In the genomic region with DNA sequence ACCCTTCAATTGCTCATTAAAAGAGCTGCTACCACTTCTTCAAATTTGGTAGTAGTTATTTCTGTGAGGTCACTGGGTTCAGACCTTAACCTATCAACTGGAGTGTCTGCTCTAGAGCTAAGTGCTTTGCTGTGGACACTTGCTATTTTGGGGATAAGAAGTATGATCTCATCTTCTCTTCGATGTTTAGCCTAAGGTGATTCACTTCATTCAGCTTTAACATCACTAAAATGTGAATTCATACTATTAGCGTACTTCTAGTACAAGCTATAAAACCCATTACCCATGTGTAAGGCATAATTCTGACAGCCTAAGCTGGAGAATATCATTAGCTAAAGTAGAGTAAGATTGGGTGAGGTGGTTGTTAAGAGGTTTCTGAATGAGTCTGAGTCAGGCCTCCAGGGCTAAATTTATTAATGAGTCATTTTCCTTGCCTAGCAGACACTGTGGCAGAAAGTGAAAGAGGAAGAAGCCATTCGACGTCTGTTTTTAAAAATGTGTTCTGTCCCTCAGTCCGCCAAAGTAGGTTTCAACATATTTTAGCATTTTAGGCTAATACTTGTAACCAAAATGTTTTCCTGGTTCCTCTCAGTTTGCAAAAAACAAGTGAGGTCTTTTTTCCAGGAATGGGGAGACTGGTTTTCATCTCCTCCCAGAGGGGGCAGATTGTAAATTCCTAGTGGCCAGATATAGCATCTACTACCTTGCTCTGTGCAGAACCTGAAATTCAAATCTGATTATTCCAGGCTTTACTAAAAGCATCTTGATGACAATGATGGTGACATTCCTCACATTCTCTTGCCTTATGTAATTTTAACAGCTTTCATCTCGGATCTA, we compare ENCODE assay signal across 8 cellular contexts.
DNase-seq lines count a peak whose midpoint lies in the region; ATAC-seq and TF ChIP-seq lines count a peak whose summit lies in the region.

No MANE protein-coding gene starts in this region.

- H3K4me1 Mint-ChIP-seq in brain, result peaks cover 9% of the 10 kb centered on the region

- TF ChIP-seq CTCF in brain (conservative IDR thresholded peaks at IDR 0.05), result no peak
- TF ChIP-seq CTCF in upper lobe of left lung (IDR thresholded peaks at IDR 0.05), result peak in 4 of 6 experiments; percentile 11 to 53 (median 34)

- peak in 1 of 4 donors; percentile 19 for TF ChIP-seq POLR2A in upper lobe of left lung (IDR thresholded peaks at IDR 0.05)

- WGBS in upper lobe of left lung, 2 donors, result 35 to 44% methylated on average over 6 of the region's 6 CpGs

- H3K4me3 ChIP-seq in upper lobe of left lung, result peak overlapping the region in 2 of 4 donors; percentile 8 to 26

- DNase-seq in Right ventricle myocardium inferior (ENCODE audit: missing footprints) (no peak), cardiac septum (ENCODE audit: low spot score) (no peak), NCI-H460 (ENCODE audit: extremely low read depth, low read depth) (peak; percentile 26), upper lobe of left lung (no peak), NCI-H69 (lab: John Stamatoyannopoulos, UW) (no peak)

- no peak overlapping the region for H3K4me3 Mint-ChIP-seq in brain

- no peaks in the 10 kb centered on the region for H3K36me3 Mint-ChIP-seq in brain

- H3K9me3 Mint-ChIP-seq in brain, result peaks cover 0 to 4% (median 0%) of the 10 kb centered on the region in 5 experiments

- peaks cover 6% of the 10 kb centered on the region for H3K27me3 Mint-ChIP-seq in brain

- H3K9me3 ChIP-seq in upper lobe of left lung, result no peaks in the 10 kb centered on the region

- peaks cover 0 to 7% (median 6%) of the 10 kb centered on the region in 4 donors for H3K4me1 ChIP-seq in upper lobe of left lung

- no peaks in the 10 kb centered on the region for H3K27me3 ChIP-seq in layer of hippocampus (ENCODE audit: control insufficient read depth, insufficient read depth, low read length)
- no peaks in the 10 kb centered on the region for H3K27me3 ChIP-seq in upper lobe of left lung

- H3K27ac Mint-ChIP-seq in brain, result peak overlapping the region in 3 of 5 experiments; percentile 18 to 58 (median 40)

- TF ChIP-seq EP300 in upper lobe of left lung (IDR thresholded peaks at IDR 0.05), result no peak

- intact Hi-C loops in Right ventricle myocardium inferior (cut with DNase I), result no loop called here
- intact Hi-C loops in cardiac septum (cut with DNase I), result loop anchor here (2.0 kb wide), 1 partner anchor 172 kb away; no protein-coding TSS in a partner anchor

- ATAC-seq in Right ventricle myocardium inferior (peak; percentile 94), HG02798 (IDR thresholded peaks at IDR 0.05; ENCODE audit: poor library complexity, unreplicated experiment) (peak; percentile 99), upper lobe of left lung (ENCODE audit: low FRiP score in 2 of 2) (peak; percentile 89 to 97)

- no peaks in the 10 kb centered on the region for H3K36me3 ChIP-seq in upper lobe of left lung

- H3K27ac ChIP-seq in layer of hippocampus (ENCODE audit: low read depth, low read length) (peak overlapping the region; percentile 40), upper lobe of left lung (peak overlapping the region; percentile 21 to 71 (median 48))

Comparison
In these comparisons a context has a peak if more than half of its experiments do, and no peak if none do; other contexts are left out.
1. CTCF ChIP-seq: peak in upper lobe of left lung (4 of 6); none in brain (0 of 2).
2. Peak in every context shown above with its lines, with median percentiles within 50 percentile points of each other: ATAC-seq.